1 cellular context compared by ENCODE assay signal in the genomic region with DNA sequence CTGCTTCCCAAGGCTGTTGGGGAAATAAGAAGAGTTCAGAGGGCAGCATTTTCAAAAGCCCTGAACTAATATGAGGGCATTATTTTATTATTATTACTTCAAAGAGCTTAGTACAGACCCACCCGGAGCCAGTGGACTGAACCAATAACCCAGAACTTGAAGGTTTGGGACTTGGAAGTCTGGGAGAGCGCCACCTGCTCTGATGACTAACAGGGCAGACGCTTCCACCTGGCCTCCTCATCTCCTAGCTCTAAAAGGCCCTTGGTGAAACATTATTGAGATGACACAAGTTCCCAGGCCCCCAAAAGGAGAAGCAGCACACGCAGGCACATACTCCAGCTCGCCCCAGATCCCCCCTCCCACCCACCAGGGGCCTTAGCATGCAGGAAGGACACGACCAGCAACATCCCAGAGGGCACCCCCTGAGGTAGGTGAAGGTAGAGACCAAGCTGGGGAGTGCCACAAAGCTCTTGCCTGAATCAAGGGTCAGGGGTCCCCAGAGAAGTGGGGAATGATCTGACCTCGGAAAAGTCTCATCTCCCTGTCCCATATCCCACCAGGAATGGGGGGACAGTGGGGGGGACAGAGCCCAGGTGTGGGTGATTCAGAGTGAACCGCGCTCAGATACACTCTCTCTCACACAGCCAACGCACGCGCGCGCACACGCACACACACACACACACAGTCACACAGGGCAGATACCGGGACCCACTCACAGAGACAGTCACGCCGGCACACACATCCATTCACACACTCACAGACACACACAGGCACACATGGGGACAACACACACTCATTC.
TF ChIP-seq lines count a peak whose summit lies in the region.

No MANE protein-coding gene starts in this region.

TF ChIP-seq in HepG2, 621 proteins besides CTCF, POLR2A, EP300 and RAD21:
- TF ChIP-seq SMAD3 (CRISPR knock-in tag; IDR thresholded peaks at IDR 0.05) (no peak), ZNF713 (CRISPR knock-in tag; IDR thresholded peaks at IDR 0.05) (no peak)
- TF ChIP-seq, protein P1, sequence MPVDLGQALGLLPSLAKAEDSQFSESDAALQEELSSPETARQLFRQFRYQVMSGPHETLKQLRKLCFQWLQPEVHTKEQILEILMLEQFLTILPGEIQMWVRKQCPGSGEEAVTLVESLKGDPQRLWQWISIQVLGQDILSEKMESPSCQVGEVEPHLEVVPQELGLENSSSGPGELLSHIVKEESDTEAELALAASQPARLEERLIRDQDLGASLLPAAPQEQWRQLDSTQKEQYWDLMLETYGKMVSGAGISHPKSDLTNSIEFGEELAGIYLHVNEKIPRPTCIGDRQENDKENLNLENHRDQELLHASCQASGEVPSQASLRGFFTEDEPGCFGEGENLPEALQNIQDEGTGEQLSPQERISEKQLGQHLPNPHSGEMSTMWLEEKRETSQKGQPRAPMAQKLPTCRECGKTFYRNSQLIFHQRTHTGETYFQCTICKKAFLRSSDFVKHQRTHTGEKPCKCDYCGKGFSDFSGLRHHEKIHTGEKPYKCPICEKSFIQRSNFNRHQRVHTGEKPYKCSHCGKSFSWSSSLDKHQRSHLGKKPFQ (CRISPR knock-in tag; IDR thresholded peaks at IDR 0.05; ENCODE audit: insufficient replicate concordance): no peak
